In the genomic region with DNA sequence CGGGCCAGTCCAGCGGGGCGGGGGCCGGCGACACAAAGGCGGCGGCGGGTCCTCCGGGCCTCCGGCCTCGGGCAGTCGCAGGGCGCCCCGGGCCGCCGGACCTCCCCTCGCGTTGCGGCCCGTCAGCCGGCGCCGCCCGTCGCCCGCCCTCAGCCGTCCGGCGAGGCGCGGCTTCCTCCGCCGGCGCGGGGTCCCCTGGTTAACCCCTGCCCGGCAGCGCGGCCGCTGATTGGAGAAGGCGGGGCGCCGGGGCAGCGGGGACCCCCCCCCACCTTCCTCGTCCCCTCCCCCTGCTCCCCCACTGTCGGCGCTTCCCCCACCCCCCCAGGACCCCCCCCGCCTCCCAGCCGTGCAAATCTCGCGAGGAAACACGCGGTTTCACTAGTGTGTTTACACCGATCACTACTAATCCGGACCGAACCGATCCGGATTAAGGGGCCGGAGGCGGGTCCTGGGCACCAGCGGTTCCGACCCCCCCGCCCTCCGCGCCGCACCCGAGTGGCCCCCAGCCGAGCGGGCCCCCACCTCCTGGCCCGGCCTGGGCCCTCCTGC, we compare ENCODE assay signal across 8 cellular contexts. TPM values are rescaled to one million over a fixed set of nuclear protein-coding genes. Genes with fewer than 3 reads are reported as not detected.
DNase-seq lines count a peak whose midpoint lies in the region; ATAC-seq, FAIRE-seq and TF ChIP-seq lines count a peak whose summit lies in the region.
"Not testable (repeated sequence)": the region's sequence is repeated elsewhere in the genome, so short reads cannot be mapped to it uniquely, and the experiment has no call there.

TSS of gene TLK2 (plus strand) at position 402 of the 552 bp plus-strand sequence. CDS start 2,301 bp downstream, outside the sequence.

- ATAC-seq in A549 (peak; percentile 77 to 87), GM18868 (IDR thresholded peaks at IDR 0.05; ENCODE audit: unreplicated experiment) (peak; percentile 77), HG03095 (IDR thresholded peaks at IDR 0.05; ENCODE audit: unreplicated experiment) (peak; percentile 77), activated B cell treated with CpG ODN at 0.5 μM for 24 hours (ENCODE audit: low read depth) (peak; percentile 82)

- no CpG with 5 or more reads among the region's 69 CpGs for WGBS in A549 (ENCODE audit: missing lambda C conversion rate)

- not testable (repeated sequence) for H3K27me3 ChIP-seq in breast epithelium; iPS-20b (ENCODE audit: insufficient read depth, low read length); skeletal muscle satellite cell (ENCODE audit: control insufficient read depth, insufficient read depth, low read length)

- peak; percentile 84 to 90 for DNase-seq in A549 (ENCODE audit: low read depth in 1 of 2, low spot score in 1 of 2)
- DNase-seq in NCI-H2171 treated with DMSO at 0.1 percent for 48 hours (lab: John Stamatoyannopoulos, UW) = peak; percentile 72
- DNase-seq in activated B cell treated with CpG ODN at 0.5 μM for 24 hours = peak; percentile 77
- peak; percentile 48 to 58 for DNase-seq in breast epithelium (ENCODE audit: low spot score in 2 of 2)

- peaks cover 20% of the 10 kb centered on the region for H3K4me1 ChIP-seq in A549
- H3K4me1 ChIP-seq in breast epithelium; iPS-20b (ENCODE audit: insufficient read depth, low read length); skeletal muscle satellite cell (ENCODE audit: control insufficient read depth, insufficient read depth, low read length): not testable (repeated sequence)

- POLR2A ChIA-PET in A549 (lab: Yijun Ruan, JAX) = not testable (repeated sequence)
- POLR2A ChIA-PET in activated B cell treated with CpG ODN at 0.5 μM for 24 hours (lab: Charles Lee) = interaction anchor here (1.0 kb wide), 1 partner anchor 19 kb away, joined by 6 read pairs; no protein-coding TSS in a partner anchor

- intact Hi-C loops in activated B cell treated with CpG ODN at 0.5 μM for 24 hours (cut with micrococcal nuclease) = loop anchor here (2.0 kb wide), 1 partner anchor 56 kb away; the partner anchor contains the start of gene METTL2A
- intact Hi-C loops in breast epithelium (cut with DNase I; ENCODE audit: low total_unique reads) = not testable (repeated sequence)

- FAIRE-seq in A549 (lab: Jason Lieb, UNC) = not testable (repeated sequence)

- not testable (repeated sequence) for H3K36me3 ChIP-seq in breast epithelium; skeletal muscle satellite cell (ENCODE audit: insufficient read depth, low read length)
- H3K36me3 ChIP-seq in iPS-20b (ENCODE audit: insufficient read depth, low read depth, low read length) = peaks cover 22% of the 10 kb centered on the region; the same call in 1 of the 2 replicates

- H3K27ac Mint-ChIP-seq in activated B cell treated with CpG ODN at 0.5 μM for 24 hours = peak within 1 kb of the TSS; percentile 90

- H3K9ac ChIP-seq in iPS-20b (ENCODE audit: low read depth, low read length) (peak within 1 kb of the TSS; percentile 85), skeletal muscle satellite cell (ENCODE audit: low read depth, low read length) (peak within 1 kb of the TSS; percentile 96)

- H3K4me3 Mint-ChIP-seq in activated B cell treated with CpG ODN at 0.5 μM for 24 hours = peak within 1 kb of the TSS; percentile 86

- H3K27ac ChIP-seq in A549 (peak within 1 kb of the TSS; percentile 97 to 99), breast epithelium (peak within 1 kb of the TSS; percentile 96 to 100)
- not testable (repeated sequence) for H3K27ac ChIP-seq in iPS-20b (ENCODE audit: low read length)

- CTCF ChIA-PET in A549 (lab: Yijun Ruan, JAX); activated B cell treated with CpG ODN at 0.5 μM for 24 hours (lab: Charles Lee): not testable (repeated sequence)

- not testable (repeated sequence) for H3K9me3 ChIP-seq in A549; breast epithelium; iPS-20b (ENCODE audit: insufficient read depth, low read depth, low read length); skeletal muscle satellite cell (replicated peaks; ENCODE audit: low read length)

- H3K36me3 Mint-ChIP-seq in activated B cell treated with CpG ODN at 0.5 μM for 24 hours (ENCODE audit: low read depth) = peaks cover 24% of the 10 kb centered on the region

- H3K4me2 ChIP-seq in A549 (peak within 1 kb of the TSS; percentile 90), skeletal muscle satellite cell (ENCODE audit: low read length) (peak within 1 kb of the TSS; percentile 92)

- H3K9me3 Mint-ChIP-seq in activated B cell treated with CpG ODN at 0.5 μM for 24 hours = not testable (repeated sequence)

- TF ChIP-seq EP300 in A549 (IDR thresholded peaks at IDR 0.05) = not testable (repeated sequence)

- H3K4me3 ChIP-seq in A549 (peak within 1 kb of the TSS; percentile 99), breast epithelium (peak within 1 kb of the TSS; percentile 64 to 88 (median 70)), iPS-20b (ENCODE audit: low read length) (peak within 1 kb of the TSS; percentile 83), skeletal muscle satellite cell (ENCODE audit: low read length) (peak within 1 kb of the TSS; percentile 81)

- not testable (repeated sequence) for H3K27me3 Mint-ChIP-seq in activated B cell treated with CpG ODN at 0.5 μM for 24 hours

- not testable (repeated sequence) for TF ChIP-seq RAD21 in A549 (conservative IDR thresholded peaks at IDR 0.05 in 1 of 2, IDR thresholded peaks at IDR 0.05 in 1 of 2)

- TF ChIP-seq CTCF in A549 (IDR thresholded peaks at IDR 0.05); activated B cell treated with CpG ODN at 0.5 μM for 24 hours (IDR thresholded peaks at IDR 0.05); breast epithelium (IDR thresholded peaks at IDR 0.05): not testable (repeated sequence)

- peaks cover 39% of the 10 kb centered on the region for H3K4me1 Mint-ChIP-seq in activated B cell treated with CpG ODN at 0.5 μM for 24 hours

- peak; percentile 85 for TF ChIP-seq POLR2A in A549 (IDR thresholded peaks at IDR 0.05; ENCODE audit: low read length)
- TF ChIP-seq POLR2A in breast epithelium (IDR thresholded peaks at IDR 0.05) = not testable (repeated sequence)

TF ChIP-seq in A549, 52 proteins besides CTCF, POLR2A, EP300 and RAD21:
- peak; percentile 33 for TF ChIP-seq CHD2 (IDR thresholded peaks at IDR 0.05; ENCODE audit: low read length, partially characterized antibody)
- TF ChIP-seq, protein P1, sequence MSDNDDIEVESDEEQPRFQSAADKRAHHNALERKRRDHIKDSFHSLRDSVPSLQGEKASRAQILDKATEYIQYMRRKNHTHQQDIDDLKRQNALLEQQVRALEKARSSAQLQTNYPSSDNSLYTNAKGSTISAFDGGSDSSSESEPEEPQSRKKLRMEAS (IDR thresholded peaks at IDR 0.05) = peak; percentile 36; the same call in 1 of the 2 replicates
- TF ChIP-seq BCL3 (IDR thresholded peaks at IDR 0.05) = peak; percentile 74; the same call in 2 of the 3 replicates
- peak; percentile 20; the same call in 1 of the 2 replicates for TF ChIP-seq PHF8 (IDR thresholded peaks at IDR 0.05; ENCODE audit: borderline replicate concordance, low read depth)
- TF ChIP-seq JUN (IDR thresholded peaks at IDR 0.05) = peak; percentile 21 to 87; a peak in 3 of 5 replicates

RNA-seq across cellular contexts. Expression of gene TLK2, which starts in this region (rescaled TPM):
- 68.7 and 68.8 TPM in 2 replicates for polyA plus RNA-seq in A549 (2011; rRNA removed)
- polyA plus RNA-seq in A549 (2012; cell fraction: cytosol; rRNA removed) = 28.3 and 31.7 TPM in 2 replicates
- 19.0 and 25.8 TPM in 2 replicates for polyA plus RNA-seq in A549 (2012; cell fraction: nucleus; rRNA removed)
- 26.7 to 33.0 TPM (median 30.4 TPM) in 3 replicates for polyA plus RNA-seq in A549 (2017; fragmentation: RNase III; extraction: RNeasy Plus Mini Kit Qiagen cat#74134 plus additional on column Dnase treatment)
- polyA minus RNA-seq in A549 (2011; rRNA and poly(A)+ RNA removed) = 121 and 153 TPM in 2 replicates
- 54.6 and 57.0 TPM in 2 replicates for total RNA-seq in activated B cell treated with CpG ODN at 0.5 μM for 24 hours
- 10 to 100 TPM; 39.8 to 59.0 (median 42.0) TPM for total RNA-seq in breast epithelium
- total RNA-seq in skeletal muscle satellite cell (2012; rRNA removed) = 33.0 and 36.3 TPM in 2 replicates
